Comparison of ENCODE assay signal across 1 cellular context in genomic region chr7:94509264-94509878, GRCh38.
TF ChIP-seq lines count a peak whose summit lies in the region.

Gene CASD1 (plus strand): TSS chr7:94509809. CDS start chr7:94510085, 276 bp downstream.

TF ChIP-seq in HepG2, 621 proteins besides CTCF, POLR2A, EP300 and RAD21 (continued from another document and continues in another):
- TF ChIP-seq MXD4 (CRISPR knock-in tag; IDR thresholded peaks at IDR 0.05): peak; percentile 35; the same call in 1 of the 2 replicates
- no peak for TF ChIP-seq FOXO4 (CRISPR knock-in tag; conservative IDR thresholded peaks at IDR 0.05)
- TF ChIP-seq ZNF446 (CRISPR knock-in tag; IDR thresholded peaks at IDR 0.05): 0 out of 2 replicates have a peak, but pooled peaks have one; percentile 6
- no peak for TF ChIP-seq ZNF274 (CRISPR knock-in tag; IDR thresholded peaks at IDR 0.05)
- peak; percentile 11; the same call in 1 of the 2 replicates for TF ChIP-seq MIER3 (CRISPR knock-in tag; IDR thresholded peaks at IDR 0.05; ENCODE audit: borderline replicate concordance)
- 0 out of 2 replicates have a peak, but pooled peaks have one; percentile 42 for TF ChIP-seq CREBL2 (CRISPR knock-in tag; IDR thresholded peaks at IDR 0.05; ENCODE audit: borderline replicate concordance)
- TF ChIP-seq NONO (IDR thresholded peaks at IDR 0.05): no peak
- TF ChIP-seq NONO (CRISPR knock-in tag; conservative IDR thresholded peaks at IDR 0.05): peak; percentile 73
- TF ChIP-seq NAIF1 (CRISPR knock-in tag; IDR thresholded peaks at IDR 0.05; ENCODE audit: borderline replicate concordance): no peak; the same call in 1 of the 2 replicates
- peak; percentile 55 for TF ChIP-seq RARA (CRISPR knock-in tag; IDR thresholded peaks at IDR 0.05)
- no peak for TF ChIP-seq TRIM24 (CRISPR knock-in tag; IDR thresholded peaks at IDR 0.05)
- peak; percentile 8; the same call in 1 of the 2 replicates for TF ChIP-seq GLI4 (CRISPR knock-in tag; IDR thresholded peaks at IDR 0.05; ENCODE audit: borderline replicate concordance)
- 0 out of 2 replicates have a peak, but pooled peaks have one; percentile 14 for TF ChIP-seq ZNF501 (CRISPR knock-in tag; IDR thresholded peaks at IDR 0.05)
- TF ChIP-seq ZNF761 (CRISPR knock-in tag; conservative IDR thresholded peaks at IDR 0.05): 0 out of 2 replicates have a peak, but pooled peaks have one; percentile 41
- TF ChIP-seq ZKSCAN5 (CRISPR knock-in tag; IDR thresholded peaks at IDR 0.05): no peak
- peak; percentile 37; the same call in 1 of the 2 replicates for TF ChIP-seq ZNF296 (CRISPR knock-in tag; conservative IDR thresholded peaks at IDR 0.05)
- TF ChIP-seq ZNF609 (CRISPR knock-in tag; IDR thresholded peaks at IDR 0.05; ENCODE audit: borderline replicate concordance): peak; percentile 50; the same call in 1 of the 2 replicates
- TF ChIP-seq PRDM10 (CRISPR knock-in tag; IDR thresholded peaks at IDR 0.05; ENCODE audit: low read depth): 0 out of 2 replicates have a peak, but pooled peaks have one; percentile 15
- TF ChIP-seq ZSCAN29 (CRISPR knock-in tag; conservative IDR thresholded peaks at IDR 0.05): 0 out of 2 replicates have a peak, but pooled peaks have one; percentile 6
- TF ChIP-seq POLR2G (IDR thresholded peaks at IDR 0.05; ENCODE audit: low read depth, low read length): no peak; the same call in 1 of the 2 replicates
- TF ChIP-seq NR2F6 (IDR thresholded peaks at IDR 0.05): peak; percentile 72
- TF ChIP-seq NR2F6 (CRISPR knock-in tag; IDR thresholded peaks at IDR 0.05): peak; percentile 95
- peak; percentile 38 for TF ChIP-seq ZEB1 (IDR thresholded peaks at IDR 0.05; ENCODE audit: insufficient replicate concordance, low read depth)
- peak; percentile 21; the same call in 1 of the 2 replicates for TF ChIP-seq PATZ1 (CRISPR knock-in tag; IDR thresholded peaks at IDR 0.05)
- peak; percentile 73; the same call in 1 of the 2 replicates for TF ChIP-seq SKIL (CRISPR knock-in tag; IDR thresholded peaks at IDR 0.05; ENCODE audit: borderline replicate concordance)
- 0 out of 2 replicates have a peak, but pooled peaks have one; percentile 13 for TF ChIP-seq SATB2 (CRISPR knock-in tag; IDR thresholded peaks at IDR 0.05)
- peak; percentile 3; the same call in 1 of the 2 replicates for TF ChIP-seq KDM5B (CRISPR knock-in tag; IDR thresholded peaks at IDR 0.05; ENCODE audit: borderline replicate concordance)
- peak; percentile 18; the same call in 1 of the 2 replicates for TF ChIP-seq MEF2D (CRISPR knock-in tag; IDR thresholded peaks at IDR 0.05)
- 0 out of 2 replicates have a peak, but pooled peaks have one; percentile 11 for TF ChIP-seq ZNF235 (CRISPR knock-in tag; IDR thresholded peaks at IDR 0.05; ENCODE audit: borderline replicate concordance)
- TF ChIP-seq ZNF567 (CRISPR knock-in tag; IDR thresholded peaks at IDR 0.05; ENCODE audit: borderline replicate concordance): 0 out of 2 replicates have a peak, but pooled peaks have one; percentile 25
- 0 out of 2 replicates have a peak, but pooled peaks have one; percentile 3 for TF ChIP-seq FOXP4 (CRISPR knock-in tag; IDR thresholded peaks at IDR 0.05)
- peak; percentile 57 for TF ChIP-seq PHF21A (CRISPR knock-in tag; IDR thresholded peaks at IDR 0.05)
- 0 out of 2 replicates have a peak, but pooled peaks have one; percentile 55 for TF ChIP-seq ZNF225 (CRISPR knock-in tag; IDR thresholded peaks at IDR 0.05)
- TF ChIP-seq NR2F1 (CRISPR knock-in tag; IDR thresholded peaks at IDR 0.05): peak; percentile 76 to 78
- TF ChIP-seq MBD4 (IDR thresholded peaks at IDR 0.05; ENCODE audit: borderline replicate concordance, low read length): no peak
- no peak for TF ChIP-seq ZNF276 (CRISPR knock-in tag; IDR thresholded peaks at IDR 0.05; ENCODE audit: low read depth)
- peak; percentile 87; the same call in 1 of the 2 replicates for TF ChIP-seq ZC3H4 (CRISPR knock-in tag; IDR thresholded peaks at IDR 0.05; ENCODE audit: borderline replicate concordance)
- peak; percentile 30 for TF ChIP-seq RBM39 (IDR thresholded peaks at IDR 0.05; ENCODE audit: low read depth, low read length, poor library complexity, severe bottlenecking)
